8 cellular contexts compared by ENCODE assay signal in genomic region chr13:42574435-42575311, GRCh38. TPM values are rescaled to one million over a fixed set of nuclear protein-coding genes. Genes with fewer than 3 reads are reported as not detected.
DNase-seq lines count a peak whose midpoint lies in the region; ATAC-seq and TF ChIP-seq lines count a peak whose summit lies in the region.

No MANE protein-coding gene starts in this region.

- peaks cover 63% of the 10 kb centered on the region for H3K27me3 Mint-ChIP-seq in osteocyte (ENCODE audit: unreplicated experiment)

- H3K4me3 Mint-ChIP-seq in osteocyte (ENCODE audit: unreplicated experiment) = peak overlapping the region; percentile 68

- H3K27ac ChIP-seq in ectodermal cell (ENCODE audit: insufficient read depth, low read depth, low read length, poor library complexity, severe bottlenecking) = no peak overlapping the region

- no peak overlapping the region for H3K27ac Mint-ChIP-seq in osteocyte (ENCODE audit: unreplicated experiment)

- 1 to 3% methylated on average over 51 of the region's 51 CpGs for WGBS in ectodermal cell, 2 experiments

- peak; percentile 53 for ATAC-seq in GM18519 (IDR thresholded peaks at IDR 0.05; ENCODE audit: low FRiP score, unreplicated experiment)
- ATAC-seq in HG02678 (IDR thresholded peaks at IDR 0.05; ENCODE audit: unreplicated experiment) = peak; percentile 74

- peaks cover 11% of the 10 kb centered on the region for H3K36me3 Mint-ChIP-seq in osteocyte (ENCODE audit: unreplicated experiment)

- DNase-seq in activated CD4-positive, CD25-positive, alpha-beta regulatory T cell treated with anti-CD3 and anti-CD28 coated beads, Interleukin-2, amount 50 U/mL, for 72 hours = peak; percentile 50
- DNase-seq in osteocyte (ENCODE audit: extremely low spot score, unreplicated experiment) (no peak), C1 segment of cervical spinal cord (lab: John Stamatoyannopoulos, UW) (no peak), NCI-H774 (lab: John Stamatoyannopoulos, UW) (no peak), NCI-H2196 (lab: John Stamatoyannopoulos, UW; ENCODE audit: unreplicated experiment) (no peak)

- H3K27me3 ChIP-seq in ectodermal cell (ENCODE audit: control insufficient read depth, insufficient read depth, low read length, poor library complexity, severe bottlenecking) = peaks cover 35% of the 10 kb centered on the region

- no peak for TF ChIP-seq CTCF in osteocyte (IDR thresholded peaks at IDR 0.05)

- peaks cover 10% of the 10 kb centered on the region for H3K4me1 Mint-ChIP-seq in osteocyte (ENCODE audit: unreplicated experiment)

- peaks cover 13% of the 10 kb centered on the region for H3K9me3 Mint-ChIP-seq in osteocyte (ENCODE audit: unreplicated experiment)

- peak overlapping the region; percentile 54 for H3K4me3 ChIP-seq in ectodermal cell (ENCODE audit: insufficient read depth, low read depth, low read length)

- no peaks in the 10 kb centered on the region for H3K9me3 ChIP-seq in ectodermal cell (ENCODE audit: control insufficient read depth, low read length)

- H3K4me1 ChIP-seq in ectodermal cell (ENCODE audit: control insufficient read depth, insufficient read depth, low read length) = no peaks in the 10 kb centered on the region

- H3K36me3 ChIP-seq in ectodermal cell (ENCODE audit: control insufficient read depth, insufficient read depth, low read length) = no peaks in the 10 kb centered on the region

RNA-seq across cellular contexts. Expression of gene TNFSF11, which starts 0.7 kb away (rescaled TPM):
- polyA plus RNA-seq in ectodermal cell (2013, experiment 1 of 4) = 0.70 TPM
- polyA plus RNA-seq in ectodermal cell (2013, experiment 2 of 4) = 0.39 TPM
- 0.48 TPM for polyA plus RNA-seq in ectodermal cell (2013, experiment 3 of 4)
- polyA plus RNA-seq in ectodermal cell (2013, experiment 4 of 4) = 0.57 TPM
- total RNA-seq in osteocyte = 0.26 TPM in 1 of 2 replicates, not detected in the other
